33 cellular contexts compared by ENCODE assay signal in genomic region chr16:75836377-75837010, GRCh38.
"Had no signal": no experiment of that assay in that cellular context is flagged by ENCODE, and none has a peak within 500 bp of the region (broad histone marks: within the 10 kb centered on the region; RNA-seq: fewer than 3 reads in every experiment).

No MANE protein-coding gene starts in this region.

- H3K9me3 Mint-ChIP-seq: activated T-helper 2 cell treated with anti-CD3 and anti-CD28 coated beads, Interferon-gamma antibody, Interleukin-2, Interleukin-4, amounts not matched to agents 10 μg/mL and 5 μg/mL and 100 μg/mL, durations not matched to agents 14 hours and 24 hours and 36 hours had no signal

- H3K4me1 ChIP-seq: adrenal gland, ascending aorta, breast epithelium, colonic mucosa, esophagus muscularis mucosa, foreskin keratinocyte, gastrocnemius medialis, heart left ventricle had no signal

- H3K36me3 Mint-ChIP-seq: activated CD8-positive, alpha-beta memory T cell treated with anti-CD3 and anti-CD28 coated beads, Interleukin-2, amount 10 ng/mL, durations not matched to agents 7 days and 5 days had no signal

- H3K27me3 Mint-ChIP-seq: activated CD4-positive, alpha-beta T cell treated with anti-CD3 and anti-CD28 coated beads, Interleukin-2, amount 10 ng/mL, durations not matched to agents 24 days and 14 days had no signal

- H3K4me3 Mint-ChIP-seq: activated CD4-positive, alpha-beta memory T cell treated with anti-CD3 and anti-CD28 coated beads for 36 hours; activated CD4-positive, alpha-beta T cell treated with anti-CD3 and anti-CD28 coated beads for 36 hours; activated CD4-positive, alpha-beta T cell treated with anti-CD3 and anti-CD28 coated beads, Interleukin-2, amount 10 ng/mL, durations not matched to agents 24 days and 14 days; activated CD8-positive, alpha-beta memory T cell treated with anti-CD3 and anti-CD28 coated beads, Interleukin-2, amount 10 ng/mL, durations not matched to agents 7 days and 5 days; activated CD8-positive, alpha-beta T cell treated with anti-CD3 and anti-CD28 coated beads, Interleukin-2, amount 10 ng/mL, durations not matched to agents 7 days and 5 days; activated naive CD4-positive, alpha-beta T cell treated with anti-CD3 and anti-CD28 coated beads for 36 hours; activated naive CD4-positive, alpha-beta T cell treated with anti-CD3 and anti-CD28 coated beads, Interleukin-2, amount 50 U/mL, for 24 hours; activated naive CD8-positive, alpha-beta T cell treated with anti-CD3 and anti-CD28 coated beads for 36 hours; activated naive CD8-positive, alpha-beta T cell treated with anti-CD3 and anti-CD28 coated beads, Interleukin-2, amount 50 U/mL, for 24 hours; activated T-helper 1 cell treated with anti-CD3 and anti-CD28 coated beads, Interleukin-12 subunit alpha, Interleukin-12 subunit beta, Interleukin-2, Interleukin-4 antibody, amounts not matched to agents 30 ng/mL and 10 ng/mL and 1 ng/mL, durations not matched to agents 14 hours and 24 hours and 36 hours; brain had no signal

- DNase-seq: activated CD4-positive, alpha-beta memory T cell treated with anti-CD3 and anti-CD28 coated beads for 36 hours; activated CD4-positive, alpha-beta T cell treated with anti-CD3 and anti-CD28 coated beads for 36 hours; activated CD4-positive, alpha-beta T cell treated with anti-CD3 and anti-CD28 coated beads, Interleukin-2, amount 10 ng/mL, durations not matched to agents 24 days and 14 days; activated CD4-positive, CD25-positive, alpha-beta regulatory T cell; activated CD4-positive, CD25-positive, alpha-beta regulatory T cell treated with anti-CD3 and anti-CD28 coated beads, Interleukin-2, amount 50 U/mL, for 72 hours; activated CD8-positive, alpha-beta memory T cell treated with anti-CD3 and anti-CD28 coated beads, Interleukin-2, amount 10 ng/mL, durations not matched to agents 7 days and 5 days; activated CD8-positive, alpha-beta memory T cell treated with anti-CD3 and anti-CD28 coated beads, Interleukin-2, amount 50 U/mL, for 4 hours; activated CD8-positive, alpha-beta T cell treated with anti-CD3 and anti-CD28 coated beads, Interleukin-2, amount 10 ng/mL, durations not matched to agents 7 days and 5 days; activated effector memory CD4-positive, alpha-beta T cell treated with anti-CD3 and anti-CD28 coated beads, Interleukin-2, amount 50 U/mL, for 16 hours; activated naive CD4-positive, alpha-beta T cell treated with anti-CD3 and anti-CD28 coated beads for 36 hours; activated naive CD8-positive, alpha-beta T cell treated with anti-CD3 and anti-CD28 coated beads for 36 hours; activated naive CD8-positive, alpha-beta T cell treated with anti-CD3 and anti-CD28 coated beads, Interleukin-2, amount 50 U/mL, for 24 hours; activated T-cell treated with anti-CD3 and anti-CD28 coated beads, Interleukin-2, amount 50 U/mL, for 1 hour; activated T-cell treated with anti-CD3 and anti-CD28 coated beads, Interleukin-2, amount 50 U/mL, for 48 hours; adrenal gland; central memory CD4-positive, alpha-beta T cell; cerebellar nuclear complex; colonic mucosa; effector memory CD4-positive, alpha-beta T cell; erythroblast; foreskin keratinocyte; gastrocnemius medialis; glutamatergic neuron; heart left ventricle; T-helper 2 cell had no signal

- H3K27me3 ChIP-seq: adrenal gland, ascending aorta, breast epithelium, cardiac muscle cell, colonic mucosa, esophagus muscularis mucosa, foreskin keratinocyte, gastrocnemius medialis, heart left ventricle had no signal

- H3K27ac ChIP-seq: adrenal gland, ascending aorta, breast epithelium, cardiac muscle cell, colonic mucosa, esophagus muscularis mucosa, foreskin keratinocyte, gastrocnemius medialis, heart left ventricle had no signal

- H3K4me1 Mint-ChIP-seq: activated CD4-positive, alpha-beta T cell treated with anti-CD3 and anti-CD28 coated beads for 36 hours; activated CD4-positive, alpha-beta T cell treated with anti-CD3 and anti-CD28 coated beads, Interleukin-2, amount 10 ng/mL, durations not matched to agents 24 days and 14 days; activated CD8-positive, alpha-beta memory T cell treated with anti-CD3 and anti-CD28 coated beads, Interleukin-2, amount 10 ng/mL, durations not matched to agents 7 days and 5 days; activated naive CD4-positive, alpha-beta T cell treated with anti-CD3 and anti-CD28 coated beads, Interleukin-2, amount 50 U/mL, for 24 hours; activated naive CD8-positive, alpha-beta T cell treated with anti-CD3 and anti-CD28 coated beads for 36 hours; activated naive CD8-positive, alpha-beta T cell treated with anti-CD3 and anti-CD28 coated beads, Interleukin-2, amount 50 U/mL, for 24 hours had no signal

- H3K9me3 ChIP-seq: adrenal gland, colonic mucosa, gastrocnemius medialis had no signal

- H3K36me3 ChIP-seq: adrenal gland, ascending aorta, breast epithelium, cardiac muscle cell, colonic mucosa, esophagus muscularis mucosa, gastrocnemius medialis, heart left ventricle had no signal

- ATAC-seq: activated CD4-positive, alpha-beta T cell treated with anti-CD3 and anti-CD28 coated beads for 36 hours; activated CD8-positive, alpha-beta memory T cell treated with anti-CD3 and anti-CD28 coated beads, Interleukin-2, amount 10 ng/mL, durations not matched to agents 7 days and 5 days; activated CD8-positive, alpha-beta T cell treated with anti-CD3 and anti-CD28 coated beads, Interleukin-2, amount 10 ng/mL, durations not matched to agents 7 days and 5 days; activated naive CD8-positive, alpha-beta T cell treated with anti-CD3 and anti-CD28 coated beads, Interleukin-2, amount 50 U/mL, for 24 hours; foreskin keratinocyte; gastrocnemius medialis; heart left ventricle had no signal

- H3K4me3 ChIP-seq: adrenal gland, ascending aorta, breast epithelium, cardiac muscle cell, colonic mucosa, esophagus muscularis mucosa, gastrocnemius medialis, heart left ventricle had no signal

- H3K27ac Mint-ChIP-seq: activated CD4-positive, alpha-beta memory T cell treated with anti-CD3 and anti-CD28 coated beads for 36 hours; activated CD4-positive, alpha-beta T cell treated with anti-CD3 and anti-CD28 coated beads for 36 hours; activated CD4-positive, alpha-beta T cell treated with anti-CD3 and anti-CD28 coated beads, Interleukin-2, amount 10 ng/mL, durations not matched to agents 24 days and 14 days; activated CD8-positive, alpha-beta memory T cell treated with anti-CD3 and anti-CD28 coated beads, Interleukin-2, amount 10 ng/mL, durations not matched to agents 7 days and 5 days; activated CD8-positive, alpha-beta T cell treated with anti-CD3 and anti-CD28 coated beads, Interleukin-2, amount 10 ng/mL, durations not matched to agents 7 days and 5 days; activated naive CD4-positive, alpha-beta T cell treated with anti-CD3 and anti-CD28 coated beads for 36 hours; activated naive CD4-positive, alpha-beta T cell treated with anti-CD3 and anti-CD28 coated beads, Interleukin-2, amount 50 U/mL, for 24 hours; activated naive CD8-positive, alpha-beta T cell treated with anti-CD3 and anti-CD28 coated beads for 36 hours; activated naive CD8-positive, alpha-beta T cell treated with anti-CD3 and anti-CD28 coated beads, Interleukin-2, amount 50 U/mL, for 24 hours; activated T-helper 1 cell treated with anti-CD3 and anti-CD28 coated beads, Interleukin-12 subunit alpha, Interleukin-12 subunit beta, Interleukin-2, Interleukin-4 antibody, amounts not matched to agents 30 ng/mL and 10 ng/mL and 1 ng/mL, durations not matched to agents 14 hours and 24 hours and 36 hours; activated T-helper 2 cell treated with anti-CD3 and anti-CD28 coated beads, Interferon-gamma antibody, Interleukin-2, Interleukin-4, amounts not matched to agents 10 μg/mL and 5 μg/mL and 100 μg/mL, durations not matched to agents 14 hours and 24 hours and 36 hours; brain had no signal
